8 cellular contexts compared by ENCODE assay signal in genomic region chr17:14301761-14302401, GRCh38. TPM values are rescaled to one million over a fixed set of nuclear protein-coding genes. Genes with fewer than 3 reads are reported as not detected.
DNase-seq lines count a peak whose midpoint lies in the region; ATAC-seq and TF ChIP-seq lines count a peak whose summit lies in the region.

No MANE protein-coding gene starts in this region.

- intact Hi-C loops in CD14-positive monocyte (cut with micrococcal nuclease): loop anchor here (5.0 to 10.0 kb wide), 11 partner anchors 60 to 965 kb away; partner anchors contain the start of gene COX10 (in 2 of the 2)

- H3K27ac Mint-ChIP-seq in CD14-positive monocyte (peak overlapping the region; percentile 4 to 89 (median 69)), memory B cell (peak overlapping the region; percentile 72)
- H3K27ac Mint-ChIP-seq in central memory CD8-positive, alpha-beta T cell (ENCODE audit: low read depth): peak overlapping the region; percentile 90

- peak overlapping the region; percentile 95 for H3K4me3 Mint-ChIP-seq in CD14-positive monocyte
- H3K4me3 Mint-ChIP-seq in central memory CD8-positive, alpha-beta T cell: peak overlapping the region; percentile 90
- H3K4me3 Mint-ChIP-seq in memory B cell: peak overlapping the region; percentile 85

- ATAC-seq in HG02798 (IDR thresholded peaks at IDR 0.05; ENCODE audit: poor library complexity, unreplicated experiment) (peak; percentile 18), memory B cell (ENCODE audit: low read depth) (peak; percentile 40)
- peak; percentile 17 for ATAC-seq in central memory CD8-positive, alpha-beta T cell (replicated peaks; ENCODE audit: extremely low read depth, poor library complexity, severe bottlenecking)

- no peaks in the 10 kb centered on the region for H3K27me3 ChIP-seq in WERI-Rb-1 (ENCODE audit: insufficient read depth, low read depth, severe bottlenecking)

- H3K4me1 Mint-ChIP-seq in CD14-positive monocyte (peaks cover 63% of the 10 kb centered on the region), memory B cell (peaks cover 20% of the 10 kb centered on the region)
- H3K4me1 Mint-ChIP-seq in central memory CD8-positive, alpha-beta T cell: peaks cover 43% of the 10 kb centered on the region

- TF ChIP-seq CTCF in CD14-positive monocyte (IDR thresholded peaks at IDR 0.05) (no peak), WERI-Rb-1 (IDR thresholded peaks at IDR 0.05; ENCODE audit: low read depth, low read length) (no peak)

- H3K36me3 ChIP-seq in WERI-Rb-1: peaks cover 35% of the 10 kb centered on the region

- no peaks in the 10 kb centered on the region for H3K9me3 ChIP-seq in WERI-Rb-1 (ENCODE audit: severe bottlenecking)

- peak overlapping the region; percentile 100 for H3K4me3 ChIP-seq in WERI-Rb-1 (ENCODE audit: low read depth, low read length)

- H3K36me3 Mint-ChIP-seq in CD14-positive monocyte (peaks cover 4 to 15% of the 10 kb centered on the region in 2 donors), memory B cell (no peaks in the 10 kb centered on the region)
- H3K36me3 Mint-ChIP-seq in central memory CD8-positive, alpha-beta T cell (ENCODE audit: insufficient read depth): peaks cover 30% of the 10 kb centered on the region

- peak; percentile 54 for DNase-seq in CD14-positive monocyte (ENCODE audit: low spot score)
- no peak for DNase-seq in WERI-Rb-1
- peak; percentile 47 to 53 for DNase-seq in central memory CD8-positive, alpha-beta T cell (ENCODE audit: low spot score in 2 of 2)
- DNase-seq in memory B cell (ENCODE audit: low spot score in 2 of 2): peak; percentile 55 to 67
- DNase-seq in stimulated activated naive CD4-positive, alpha-beta T cell (lab: John Stamatoyannopoulos, UW): peak in 5 of 6 experiments; percentile 45 to 79 (median 71)
- DNase-seq in COLO829 (ENCODE audit: low spot score): no peak
- DNase-seq in DMS79 (lab: John Stamatoyannopoulos, UW): no peak

- peaks cover 0 to 39% (median 26%) of the 10 kb centered on the region in 7 donors for H3K9me3 Mint-ChIP-seq in CD14-positive monocyte
- no peaks in the 10 kb centered on the region for H3K9me3 Mint-ChIP-seq in central memory CD8-positive, alpha-beta T cell
- H3K9me3 Mint-ChIP-seq in memory B cell: peaks cover 3% of the 10 kb centered on the region

- H3K27me3 Mint-ChIP-seq in CD14-positive monocyte (ENCODE audit: low read depth in 3 of 3) (peaks cover 61 to 77% (median 75%) of the 10 kb centered on the region in 3 donors), memory B cell (peaks cover 25% of the 10 kb centered on the region)
- H3K27me3 Mint-ChIP-seq in central memory CD8-positive, alpha-beta T cell: peaks cover 40% of the 10 kb centered on the region

- H3K27ac ChIP-seq in WERI-Rb-1: peak overlapping the region; percentile 94

RNA-seq across cellular contexts. Expression of gene HS3ST3B1, which starts 1.0 kb away (rescaled TPM):
- under 1 TPM; 0.09 to 0.73 TPM for polyA plus RNA-seq in CD14-positive monocyte

Comparison
In these comparisons a context has a peak if more than half of its experiments do, and no peak if none do; other contexts are left out.
1. DNase-seq: peak in CD14-positive monocyte (single experiment), central memory CD8-positive, alpha-beta T cell (2 of 2), memory B cell (2 of 2) and stimulated activated naive CD4-positive, alpha-beta T cell (5 of 6); none in WERI-Rb-1 (single experiment), COLO829 (single experiment) and DMS79 (single experiment).
2. Peak in every context shown above with its lines, with median percentiles within 50 percentile points of each other: H3K27ac Mint-ChIP-seq, H3K4me3 Mint-ChIP-seq and ATAC-seq.